In genomic region chr1:23908453-23909341, GRCh38 we compare ENCODE assay signal across 11 cellular contexts. TPM values are rescaled to one million over a fixed set of nuclear protein-coding genes. Genes with fewer than 3 reads are reported as not detected.
DNase-seq lines count a peak whose midpoint lies in the region; ATAC-seq and TF ChIP-seq lines count a peak whose summit lies in the region.
"Had no signal": no experiment of that assay in that cellular context is flagged by ENCODE, and none has a peak within 500 bp of the region (broad histone marks: within the 10 kb centered on the region; RNA-seq: fewer than 3 reads in every experiment).

No MANE protein-coding gene starts in this region.

- H2AFZ ChIP-seq in GM23338: peak overlapping the region; percentile 69; the same call in 1 of the 2 replicates

- H3K4me1 Mint-ChIP-seq in GM23338 (peaks cover 17% of the 10 kb centered on the region), T-cell (peaks cover 47 to 53% (median 49%) of the 10 kb centered on the region in 3 donors)

- no peak overlapping the region; the same call in 2 of the 3 replicates for H3K4me3 Mint-ChIP-seq in GM23338
- H3K4me3 Mint-ChIP-seq in T-cell: peak overlapping the region in 2 of 3 donors; percentile 24 to 58

- no peaks in the 10 kb centered on the region for H4K20me1 ChIP-seq in GM23338 (replicated peaks; ENCODE audit: insufficient read depth)

- H3K27me3 ChIP-seq in GM06990 (replicated peaks; ENCODE audit: control insufficient read depth, insufficient read depth, low read length) (no peaks in the 10 kb centered on the region), GM23338 (ENCODE audit: insufficient read depth) (peaks cover 15% of the 10 kb centered on the region)

- H3K4me1 ChIP-seq in GM23338 (ENCODE audit: insufficient read depth): peaks cover 13% of the 10 kb centered on the region

- H3K4me2 ChIP-seq in GM23338: no peak overlapping the region

- CTCF ChIA-PET in T-cell (lab: Charles Lee): no interaction called here

- peaks cover under 1% of the 10 kb centered on the region; the same call in 1 of the 2 replicates for H3K36me3 ChIP-seq in GM06990 (ENCODE audit: control insufficient read depth, insufficient read depth, low read length)
- no peaks in the 10 kb centered on the region for H3K36me3 ChIP-seq in GM23338 (ENCODE audit: insufficient read depth)

- ATAC-seq in GM23338 (no peak), T-cell (replicated peaks in 1 of 4) (peak; percentile 60 to 71 (median 65)), left lobe of liver (peak; percentile 19), GM21367 (IDR thresholded peaks at IDR 0.05; ENCODE audit: unreplicated experiment) (no peak), GM18907 (IDR thresholded peaks at IDR 0.05; ENCODE audit: unreplicated experiment) (no peak)

- H3K36me3 Mint-ChIP-seq in GM23338 (ENCODE audit: low read depth) (no peaks in the 10 kb centered on the region; the same call in 2 of the 3 replicates), T-cell (no peaks in the 10 kb centered on the region)

- TF ChIP-seq CTCF in GM06990 (IDR thresholded peaks at IDR 0.05; ENCODE audit: insufficient read depth, low read length, poor library complexity, severe bottlenecking) (no peak), GM23338 (conservative IDR thresholded peaks at IDR 0.05; ENCODE audit: low read depth in 2 of 2) (no peak)

- no peaks in the 10 kb centered on the region for H3K9me2 ChIP-seq in GM23338 (ENCODE audit: insufficient read depth)

- peaks cover under 1% of the 10 kb centered on the region; the same call in 1 of the 2 replicates for H3F3A ChIP-seq in GM23338 (replicated peaks; ENCODE audit: low read depth)

- H3K27ac Mint-ChIP-seq in GM23338: no peak overlapping the region
- H3K27ac Mint-ChIP-seq in T-cell: peak overlapping the region; percentile 61 to 74

- peaks cover 18% of the 10 kb centered on the region for H3K27me3 Mint-ChIP-seq in GM23338 (ENCODE audit: insufficient read depth, low read depth, poor library complexity)
- peaks cover 3 to 10% of the 10 kb centered on the region in 2 donors for H3K27me3 Mint-ChIP-seq in T-cell

- DNase-seq in GM06990 (ENCODE audit: extremely low read depth, insufficient read length) (peak; percentile 86), GM23338 (ENCODE audit: low spot score) (no peak), T-cell (peak in 14 of 34 experiments; percentile 2 to 32 (median 14)), left lobe of liver (ENCODE audit: low spot score) (no peak), hippocampal formation (lab: John Stamatoyannopoulos, UW) (no peak), NCI-H2196 treated with DMSO at 0.1 percent for 48 hours (lab: John Stamatoyannopoulos, UW; ENCODE audit: unreplicated experiment) (no peak)
- DNase-seq: caudate nucleus; stimulated activated CD4-positive, alpha-beta T cell treated with anti-CD3 and anti-CD28 coated beads, Interleukin-4, amount 100 ng/mL, for 1 hour had no signal

- H3K79me2 ChIP-seq in GM23338 (replicated peaks; ENCODE audit: insufficient read depth): no peaks in the 10 kb centered on the region

- no peaks in the 10 kb centered on the region for H3K9me3 Mint-ChIP-seq in GM23338
- H3K9me3 Mint-ChIP-seq in T-cell: no peaks in the 10 kb centered on the region

- peak overlapping the region; percentile 78 for H3K4me3 ChIP-seq in GM06990 (replicated peaks; ENCODE audit: low read depth, low read length)
- H3K4me3 ChIP-seq in GM23338: no peak overlapping the region

- POLR2A ChIA-PET in T-cell (lab: Charles Lee): interaction anchor here in 1 of 2 donors (0.6 kb wide), 1 partner anchor 33 kb away, joined by 3 read pairs; no protein-coding TSS in a partner anchor

- no peak overlapping the region for H3K27ac ChIP-seq in GM23338 (ENCODE audit: low read depth)

TF ChIP-seq in GM23338, 12 proteins besides CTCF, POLR2A, EP300 and RAD21:
- TF ChIP-seq ETS1 (IDR thresholded peaks at IDR 0.05): no peak
- TF ChIP-seq EZH2phosphoT487 (IDR thresholded peaks at IDR 0.05; ENCODE audit: unreplicated experiment): no peak
- TF ChIP-seq ZNF331 (CRISPR knock-in tag; IDR thresholded peaks at IDR 0.05; ENCODE audit: low read depth): no peak
- no peak for TF ChIP-seq ZNF114 (CRISPR knock-in tag; IDR thresholded peaks at IDR 0.05)
- TF ChIP-seq CREB1 (CRISPR knock-in tag; IDR thresholded peaks at IDR 0.05; ENCODE audit: low read depth): no peak
- no peak for TF ChIP-seq EZH2 (IDR thresholded peaks at IDR 0.05; ENCODE audit: low read depth, unreplicated experiment)
- TF ChIP-seq NANOG (IDR thresholded peaks at IDR 0.05; ENCODE audit: borderline replicate concordance): no peak
- no peak for TF ChIP-seq STAT1 (IDR thresholded peaks at IDR 0.05; ENCODE audit: unreplicated experiment)

RNA-seq across cellular contexts. Expression of gene CNR2, which starts 4.5 kb away (rescaled TPM):
- total RNA-seq in GM23338 (2014; rRNA removed; shearing (Covaris generic)): not detected in 2 replicates
- not detected in 2 replicates for polyA plus RNA-seq in GM23338 (2016; fragmentation: Nextera tagmentation; extraction: Ambion mirVana)
- total RNA-seq in T-cell (1 to 10 TPM in 4 of 5 donors, under 1 TPM in 1; 0.67 to 2.1 (median 1.5) TPM), left lobe of liver (not detected)
- total RNA-seq: kidney epithelial cell had no signal

RNA-seq across cellular contexts. Expression of gene FUCA1, which starts 40.6 kb away (rescaled TPM):
- 8.5 and 10.2 TPM in 2 replicates for total RNA-seq in GM23338 (2014; rRNA removed; shearing (Covaris generic))
- 3.5 and 4.4 TPM in 2 replicates for polyA plus RNA-seq in GM23338 (2016; fragmentation: Nextera tagmentation; extraction: Ambion mirVana)
- total RNA-seq in T-cell: 10 to 100 TPM in 3 of 5 donors, 1 to 10 TPM in 2; 5.6 to 11.5 (median 10.7) TPM
- total RNA-seq in left lobe of liver: 39.0 TPM

RNA-seq across cellular contexts. Expression of gene PNRC2, which starts 50.9 kb away (rescaled TPM):
- total RNA-seq in GM23338 (2014; rRNA removed; shearing (Covaris generic)): 144 and 157 TPM in 2 replicates
- polyA plus RNA-seq in GM23338 (2016; fragmentation: Nextera tagmentation; extraction: Ambion mirVana): 218 and 237 TPM in 2 replicates
- total RNA-seq in T-cell: 100 to 1,000 TPM; 135 to 159 (median 139) TPM
- total RNA-seq in left lobe of liver: 32.1 TPM

Comparison
In these comparisons a context has a peak if more than half of its experiments do, and no peak if none do; other contexts are left out.
1. ATAC-seq: peak in T-cell (4 of 4) and left lobe of liver (single experiment); none in GM23338 (single experiment), GM21367 (single experiment) and GM18907 (single experiment).